In genomic region chr5:65721050-65721774, GRCh38 we compare ENCODE assay signal across 8 cellular contexts. TPM values are rescaled to one million over a fixed set of nuclear protein-coding genes. Genes with fewer than 3 reads are reported as not detected.
DNase-seq lines count a peak whose midpoint lies in the region; ATAC-seq and TF ChIP-seq lines count a peak whose summit lies in the region.

No MANE protein-coding gene starts in this region.

- H3K9ac ChIP-seq in endocrine pancreas (ENCODE audit: control insufficient read depth, insufficient read depth, low read length), result peak overlapping the region; percentile 74

- peak overlapping the region; percentile 82 for H3K27ac Mint-ChIP-seq in HFFc6

- peaks cover 4% of the 10 kb centered on the region for H3K4me1 ChIP-seq in endocrine pancreas (ENCODE audit: control insufficient read depth, insufficient read depth, low read length)
- H3K4me1 ChIP-seq in lower lobe of right lung, result peaks cover 13% of the 10 kb centered on the region

- TF ChIP-seq CTCF in HFFc6 (IDR thresholded peaks at IDR 0.05), result no peak
- TF ChIP-seq CTCF in lower lobe of right lung (IDR thresholded peaks at IDR 0.05), result no peak

- H3K36me3 Mint-ChIP-seq in HFFc6 (ENCODE audit: low read depth), result peaks cover 20% of the 10 kb centered on the region

- DNase-seq in NCI-H2196 (lab: John Stamatoyannopoulos, UW; ENCODE audit: unreplicated experiment) (peak; percentile 5), NCI-H2196 treated with DMSO at 0.1 percent for 48 hours (lab: John Stamatoyannopoulos, UW; ENCODE audit: unreplicated experiment) (no peak), HFFc6 (peak; percentile 76), NCI-H146 treated with DMSO at 0.1 percent for 48 hours (lab: John Stamatoyannopoulos, UW; ENCODE audit: unreplicated experiment) (peak; percentile 62), lower lobe of right lung (peak; percentile 57), substantia nigra (lab: John Stamatoyannopoulos, UW) (peak in 45 of 49 donors; percentile 8 to 92 (median 34))
- peak; percentile 41 for DNase-seq in activated CD4-positive, CD25-positive, alpha-beta regulatory T cell treated with anti-CD3 and anti-CD28 coated beads, Interleukin-2, amount 50 U/mL, for 72 hours

- H3K4me1 Mint-ChIP-seq in HFFc6 (ENCODE audit: low read depth), result peaks cover 29% of the 10 kb centered on the region

- H3K36me3 ChIP-seq in endocrine pancreas (ENCODE audit: control insufficient read depth, insufficient read depth, low read length), result no peaks in the 10 kb centered on the region
- no peaks in the 10 kb centered on the region for H3K36me3 ChIP-seq in lower lobe of right lung

- H3K27me3 ChIP-seq in endocrine pancreas (ENCODE audit: control insufficient read depth, insufficient read depth, low read length) (no peaks in the 10 kb centered on the region), lower lobe of right lung (ENCODE audit: low read depth) (no peaks in the 10 kb centered on the region)

- no peaks in the 10 kb centered on the region for H3K9me3 Mint-ChIP-seq in HFFc6

- H3K27ac ChIP-seq in lower lobe of right lung, result peak overlapping the region; percentile 84
- H3K27ac ChIP-seq in substantia nigra (ENCODE audit: low read depth, low read length, poor library complexity, severe bottlenecking), result peak overlapping the region; percentile 80

- peak; percentile 39 to 40 for ATAC-seq in lower lobe of right lung

- no peaks in the 10 kb centered on the region for H3K27me3 Mint-ChIP-seq in HFFc6 (ENCODE audit: insufficient read depth)

- H3K4me3 Mint-ChIP-seq in HFFc6, result peak overlapping the region; percentile 97

- H3K4me3 ChIP-seq in endocrine pancreas (ENCODE audit: control insufficient read depth, insufficient read depth, low read length) (peak overlapping the region; percentile 67), lower lobe of right lung (peak overlapping the region; percentile 96)

- H3K9me3 ChIP-seq in endocrine pancreas (ENCODE audit: control insufficient read depth, low read length) (no peaks in the 10 kb centered on the region), lower lobe of right lung (no peaks in the 10 kb centered on the region)

- intact Hi-C loops in lower lobe of right lung (cut with DNase I), result no loop called here

RNA-seq across cellular contexts. Expression of gene SGTB, which starts 0.7 kb away (rescaled TPM):
- total RNA-seq in HFFc6 (2021; fragmentation: NEBNext Ultra II Directional; extraction: Animal tissue kit (Norgen Biotek cat#: 25700)), result 10 to 100 TPM; 25.7 to 32.7 (median 30.1) TPM
- 9.2 TPM for total RNA-seq in lower lobe of right lung

RNA-seq across cellular contexts. Expression of gene NLN, which starts 0.8 kb away (rescaled TPM):
- total RNA-seq in HFFc6 (2021; fragmentation: NEBNext Ultra II Directional; extraction: Animal tissue kit (Norgen Biotek cat#: 25700)), result 10 to 100 TPM; 47.9 to 62.0 (median 57.1) TPM
- total RNA-seq in lower lobe of right lung, result 13.8 TPM
